In the genomic region with DNA sequence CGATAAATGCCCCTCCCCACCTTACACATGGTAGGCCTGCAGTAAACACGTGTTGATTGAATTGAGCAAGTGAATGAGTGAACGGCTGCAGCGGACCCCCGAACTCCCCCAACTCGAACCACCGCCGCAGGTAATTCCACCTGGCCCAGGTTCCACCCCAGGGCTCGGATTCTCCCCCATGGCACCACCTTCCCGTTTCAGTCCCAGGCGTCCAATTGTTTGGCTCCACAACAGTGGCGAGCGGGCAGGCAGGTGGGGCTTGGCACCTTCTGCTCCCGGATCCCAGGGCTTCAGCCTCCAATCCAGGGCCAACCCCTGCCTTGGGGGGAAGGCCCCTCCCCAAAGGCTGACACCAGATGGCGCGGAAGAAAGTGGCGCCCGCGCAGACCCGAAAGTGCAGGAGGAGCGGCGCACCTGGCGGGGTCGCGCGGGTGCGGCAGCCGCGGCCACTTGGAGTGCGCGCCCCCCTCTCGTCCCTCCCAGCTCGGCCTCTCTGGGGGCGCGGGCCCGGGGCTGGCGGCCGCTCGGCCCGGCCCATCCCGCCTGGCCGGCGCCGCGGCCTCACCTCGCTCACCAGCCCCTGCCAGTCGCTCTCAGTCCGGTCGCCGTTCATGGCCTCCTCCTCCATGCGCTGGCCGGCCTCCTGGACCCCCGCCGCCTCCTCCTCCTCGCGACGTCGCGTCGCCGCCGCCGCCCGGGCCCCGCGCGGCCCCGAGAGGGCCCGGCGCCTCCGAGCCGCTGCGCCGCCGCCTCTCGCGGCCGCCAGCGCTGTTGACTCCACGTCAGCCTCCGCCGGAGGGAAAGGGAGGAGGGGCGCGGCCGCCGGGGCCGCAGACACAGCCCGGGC, we compare ENCODE assay signal across 9 cellular contexts. TPM values are rescaled to one million over a fixed set of nuclear protein-coding genes. Genes with fewer than 3 reads are reported as not detected.
A peak's percentile ranks its signal among the peaks of the same experiment; 100 is the strongest.
DNase-seq lines count a peak whose midpoint lies in the region; ATAC-seq, FAIRE-seq and TF ChIP-seq lines count a peak whose summit lies in the region.
"Had no signal": no experiment of that assay in that cellular context is flagged by ENCODE, and none has a peak within 500 bp of the region (broad histone marks: within the 10 kb centered on the region; RNA-seq: fewer than 3 reads in every experiment).

A gene (minus strand): TSS at position 791 of the 847 bp plus-strand sequence. CDS start 178 bp downstream, at position 613.

- peak within 1 kb of the TSS; percentile 86 for H3K9ac ChIP-seq in astrocyte (ENCODE audit: low read length)

- POLR2A ChIA-PET in A673 (lab: Charles Lee; ENCODE audit: low non-redundant PET), result no interaction called here

- H4K20me1 ChIP-seq in astrocyte (ENCODE audit: insufficient read depth, low read length), result no peaks in the 10 kb centered on the region

- peaks cover 20% of the 10 kb centered on the region for H3K36me3 Mint-ChIP-seq in astrocyte (ENCODE audit: low read depth, unreplicated experiment)

- no peaks in the 10 kb centered on the region for H3K4me1 Mint-ChIP-seq in astrocyte (ENCODE audit: low read depth, unreplicated experiment)

- H3K4me1 ChIP-seq in A673 (ENCODE audit: insufficient read depth, low read length, poor library complexity, severe bottlenecking) (no peaks in the 10 kb centered on the region), astrocyte (ENCODE audit: insufficient read depth, low read length) (peaks cover 3% of the 10 kb centered on the region), right cardiac atrium (ENCODE audit: control insufficient read depth, insufficient read depth, low read length) (peaks cover 5% of the 10 kb centered on the region), pancreas (no peaks in the 10 kb centered on the region)

- peaks cover 11% of the 10 kb centered on the region for H3K9me3 Mint-ChIP-seq in astrocyte (ENCODE audit: unreplicated experiment)

- peak; percentile 67 for ATAC-seq in GM19455 (IDR thresholded peaks at IDR 0.05; ENCODE audit: unreplicated experiment)
- ATAC-seq in right cardiac atrium, result peak; percentile 91 to 94
- peak; percentile 96 to 99 (median 96) for ATAC-seq in pancreas
- no peak for ATAC-seq in HG03342 (IDR thresholded peaks at IDR 0.05; ENCODE audit: unreplicated experiment)
- ATAC-seq in HG03571 (IDR thresholded peaks at IDR 0.05; ENCODE audit: unreplicated experiment), result no peak
- ATAC-seq: GM12878 had no signal

- H3K27me3 Mint-ChIP-seq in astrocyte (ENCODE audit: low read depth, unreplicated experiment), result no peaks in the 10 kb centered on the region

- H3K4me3 ChIP-seq in A673 (ENCODE audit: low read depth, low read length, poor library complexity, severe bottlenecking), result peak within 1 kb of the TSS; percentile 43
- H3K4me3 ChIP-seq in astrocyte (ENCODE audit: insufficient read depth, low read depth, low read length), result peak within 1 kb of the TSS; percentile 62
- H3K4me3 ChIP-seq in right cardiac atrium (ENCODE audit: low read length), result peak within 1 kb of the TSS; percentile 83
- peak within 1 kb of the TSS; percentile 35 to 69 (median 51) for H3K4me3 ChIP-seq in pancreas
- H3K4me3 ChIP-seq: GM12878 had no signal

- 4% methylated on average over 88 of the region's 88 CpGs for WGBS in right cardiac atrium
- WGBS in pancreas, 2 donors, result 1% methylated on average over 48 to 88 of the region's 88 CpGs

- H3K9me3 ChIP-seq in A673 (ENCODE audit: low read depth, low read length, poor library complexity, severe bottlenecking), result no peaks in the 10 kb centered on the region
- H3K9me3 ChIP-seq in astrocyte (ENCODE audit: insufficient read depth, low read depth, low read length), result no peaks in the 10 kb centered on the region
- H3K9me3 ChIP-seq in right cardiac atrium (ENCODE audit: control insufficient read depth, low read length), result no peaks in the 10 kb centered on the region
- H3K9me3 ChIP-seq in pancreas, result no peaks in the 10 kb centered on the region

- H2AFZ ChIP-seq in astrocyte (ENCODE audit: low read depth, low read length), result peak within 1 kb of the TSS; percentile 99

- peak within 1 kb of the TSS; percentile 92 for H3K4me3 Mint-ChIP-seq in astrocyte (ENCODE audit: unreplicated experiment)

- H3K4me2 ChIP-seq in astrocyte (ENCODE audit: low read length), result peak within 1 kb of the TSS; percentile 90

- intact Hi-C loops in A673 (cut with micrococcal nuclease; ENCODE audit: unreplicated experiment) (no loop called here), right cardiac atrium (cut with DNase I) (no loop called here), pancreas (cut with DNase I) (no loop called here)

- FAIRE-seq in astrocyte (lab: Jason Lieb, UNC) (no peak), pancreas (lab: Jason Lieb, UNC) (no peak)
- FAIRE-seq: GM12878 had no signal

- peak within 1 kb of the TSS; percentile 80 for H3K27ac Mint-ChIP-seq in astrocyte (ENCODE audit: unreplicated experiment)

- CTCF ChIA-PET in A673 (lab: Charles Lee), result no interaction called here

- H3K27me3 ChIP-seq in A673 (replicated peaks; ENCODE audit: insufficient read depth, low read depth, low read length, poor library complexity), result peaks cover 4% of the 10 kb centered on the region
- no peaks in the 10 kb centered on the region for H3K27me3 ChIP-seq in astrocyte (ENCODE audit: insufficient read depth, low read length)
- H3K27me3 ChIP-seq in right cardiac atrium (ENCODE audit: control insufficient read depth, insufficient read depth), result no peaks in the 10 kb centered on the region
- no peaks in the 10 kb centered on the region for H3K27me3 ChIP-seq in pancreas

- peak; percentile 59 for DNase-seq in A673 (ENCODE audit: low spot score)
- DNase-seq in NCI-H345 (lab: John Stamatoyannopoulos, UW), result peak; percentile 80
- peak; percentile 55 for DNase-seq in astrocyte (ENCODE audit: low read depth)
- DNase-seq in right cardiac atrium, result peak; percentile 76 to 90 (median 86)
- DNase-seq in pancreas, result peak; percentile 89 to 96 (median 94)

- H3K27ac ChIP-seq in A673 (ENCODE audit: low read depth, low read length, poor library complexity, severe bottlenecking), result no peak within 1 kb of the TSS
- peak within 1 kb of the TSS; percentile 72 for H3K27ac ChIP-seq in astrocyte (ENCODE audit: low read depth, low read length)
- peak within 1 kb of the TSS; percentile 79 for H3K27ac ChIP-seq in right cardiac atrium (ENCODE audit: low read length)
- peak within 1 kb of the TSS; percentile 87 to 95 (median 92) for H3K27ac ChIP-seq in pancreas

- peaks cover 4% of the 10 kb centered on the region for H3K79me2 ChIP-seq in astrocyte (ENCODE audit: insufficient read depth, low read length)

- no TSS peak for BruUV-seq in A673 (replicated peaks; lab: Mats Ljungman, UMichigan)

- H3K36me3 ChIP-seq in A673 (ENCODE audit: insufficient read depth, low read length, poor library complexity, severe bottlenecking) (no peaks in the 10 kb centered on the region), astrocyte (ENCODE audit: insufficient read depth, low read length) (peaks cover 6% of the 10 kb centered on the region), pancreas (peaks cover 0 to 9% (median 0%) of the 10 kb centered on the region in 3 donors)

- TF ChIP-seq CTCF in A673 (conservative IDR thresholded peaks at IDR 0.05; ENCODE audit: low read depth, low read length) (no peak), astrocyte (IDR thresholded peaks at IDR 0.05; ENCODE audit: insufficient read depth, low read depth, low read length) (no peak), pancreas (IDR thresholded peaks at IDR 0.05) (no peak)

RNA-seq across cellular contexts. Expression of the gene that starts here (rescaled TPM):
- total RNA-seq in A673 (2021), result 2.8 and 3.1 TPM in 2 replicates
- total RNA-seq in astrocyte, result 10.2 and 13.8 TPM in 2 replicates
- total RNA-seq in right cardiac atrium, result 10 to 100 TPM; 15.0 to 17.4 (median 16.0) TPM
- 10.1 TPM for polyA plus RNA-seq in right cardiac atrium
- total RNA-seq in pancreas, result 10 to 100 TPM; 14.7 to 25.3 (median 20.7) TPM
- polyA plus RNA-seq in pancreas, result 10 to 100 TPM; 14.3 to 15.3 TPM

Comparison
In these comparisons a context has a peak if more than half of its experiments do, and no peak if none do; other contexts are left out.
1. ATAC-seq: peak in GM19455 (single experiment), right cardiac atrium (2 of 2) and pancreas (4 of 4); none in HG03342 (single experiment) and HG03571 (single experiment).
2. Peak in every context shown above with its lines, with median percentiles within 50 percentile points of each other: DNase-seq and H3K4me3 ChIP-seq.